In genomic region chr5:141486091-141486490, GRCh38 we compare ENCODE assay signal across 16 cellular contexts. TPM values are rescaled to one million over a fixed set of nuclear protein-coding genes. Genes with fewer than 3 reads are reported as not detected.
A peak's percentile ranks its signal among the peaks of the same experiment; 100 is the strongest.
DNase-seq lines count a peak whose midpoint lies in the region; ATAC-seq and TF ChIP-seq lines count a peak whose summit lies in the region.
"Had no signal": no experiment of that assay in that cellular context is flagged by ENCODE, and none has a peak within 500 bp of the region (broad histone marks: within the 10 kb centered on the region; RNA-seq: fewer than 3 reads in every experiment).

No MANE protein-coding gene starts in this region.

- H3K27me3 ChIP-seq in BLaER1 (no peaks in the 10 kb centered on the region), HUES6 (ENCODE audit: control insufficient read depth, insufficient read depth, low read length) (peaks cover 49% of the 10 kb centered on the region)

- peaks cover 44% of the 10 kb centered on the region for H3K36me3 ChIP-seq in BLaER1
- no peaks in the 10 kb centered on the region; the same call in 1 of the 2 replicates for H3K36me3 ChIP-seq in HUES6 (ENCODE audit: control insufficient read depth, insufficient read depth, low read length)

- DNase-seq in endothelial cell (ENCODE audit: low spot score) = no peak
- no peak for DNase-seq in nephron progenitor cell
- DNase-seq in ureter (ENCODE audit: low spot score) = no peak
- no peak for DNase-seq in stimulated activated naive CD4-positive, alpha-beta T cell treated with Interleukin-2 at 50 U/mL for 16 hours (lab: John Stamatoyannopoulos, UW)
- DNase-seq in NCI-H128 (lab: John Stamatoyannopoulos, UW; ENCODE audit: unreplicated experiment) = no peak
- DNase-seq: COR-L47, GOT3, Karpas-422, NCI-H1436, NCI-H2081 treated with DMSO at 0.1 percent for 48 hours, NCI-H524, SHP77 had no signal

- no peak overlapping the region for H3K27ac Mint-ChIP-seq in endothelial cell (ENCODE audit: unreplicated experiment)
- no peak overlapping the region for H3K27ac Mint-ChIP-seq in nephron progenitor cell
- H3K27ac Mint-ChIP-seq: CD14-positive monocyte had no signal

- H3K36me3 Mint-ChIP-seq in endothelial cell (ENCODE audit: low read depth, unreplicated experiment) (peaks cover 50% of the 10 kb centered on the region), nephron progenitor cell (ENCODE audit: low read depth) (peaks cover 74% of the 10 kb centered on the region)
- H3K36me3 Mint-ChIP-seq: CD14-positive monocyte had no signal

- peak overlapping the region; percentile 77 for H3K4me3 Mint-ChIP-seq in endothelial cell (ENCODE audit: unreplicated experiment)
- H3K4me3 Mint-ChIP-seq in nephron progenitor cell = peak overlapping the region; percentile 89

- peaks cover 17% of the 10 kb centered on the region for H3K27me3 Mint-ChIP-seq in endothelial cell (ENCODE audit: unreplicated experiment)
- peaks cover 6% of the 10 kb centered on the region for H3K27me3 Mint-ChIP-seq in nephron progenitor cell (ENCODE audit: low read depth, poor library complexity)

- peaks cover 11% of the 10 kb centered on the region; the same call in 1 of the 2 replicates for H4K20me1 ChIP-seq in BLaER1

- H3K9ac ChIP-seq in BLaER1 = no peak overlapping the region
- H3K9ac ChIP-seq in HUES6 (ENCODE audit: low read length) = no peak overlapping the region

- H3K9me3 ChIP-seq in BLaER1 (0 out of 2 replicates have a peak, but pooled peaks cover 8% of the 10 kb centered on the region), HUES6 (ENCODE audit: control insufficient read depth, insufficient read depth, low read depth, low read length) (no peaks in the 10 kb centered on the region)

- H3K27ac ChIP-seq in BLaER1 (no peak overlapping the region), HUES6 (ENCODE audit: low read depth, low read length) (no peak overlapping the region)

- H3K4me1 ChIP-seq in BLaER1 (peaks cover 86% of the 10 kb centered on the region), HUES6 (ENCODE audit: control insufficient read depth, insufficient read depth, low read length) (peaks cover 46% of the 10 kb centered on the region)

- H3K9me3 Mint-ChIP-seq in endothelial cell (ENCODE audit: unreplicated experiment) (no peaks in the 10 kb centered on the region), nephron progenitor cell (peaks cover 58% of the 10 kb centered on the region)

- H3K4me2 ChIP-seq in BLaER1 = peak overlapping the region; percentile 96

- ATAC-seq in HG03196 (IDR thresholded peaks at IDR 0.05; ENCODE audit: unreplicated experiment) = no peak

- peak overlapping the region; percentile 71 for H3K4me3 ChIP-seq in BLaER1
- H3K4me3 ChIP-seq in HUES6 (ENCODE audit: low read depth, low read length) = peak overlapping the region; percentile 74; the same call in 1 of the 2 replicates

- H3K4me1 Mint-ChIP-seq in endothelial cell (ENCODE audit: unreplicated experiment) (peaks cover 48% of the 10 kb centered on the region), nephron progenitor cell (peaks cover 64% of the 10 kb centered on the region)

- TF ChIP-seq CTCF in endothelial cell (IDR thresholded peaks at IDR 0.05; ENCODE audit: unreplicated experiment) (no peak), nephron progenitor cell (IDR thresholded peaks at IDR 0.05) (no peak)

RNA-seq across cellular contexts. Expression of gene PCDHGC4, which starts 1.3 kb away (rescaled TPM):
- total RNA-seq in endothelial cell (ENCODE audit: unreplicated experiment) (3.5 TPM), ureter (3.6 TPM)

RNA-seq across cellular contexts. Expression of gene PCDHGC5, which starts 2.8 kb away (rescaled TPM):
- total RNA-seq in endothelial cell (ENCODE audit: unreplicated experiment) (2.9 TPM), ureter (2.8 TPM)

RNA-seq across cellular contexts. Expression of gene PCDHGC3, which starts 10.3 kb away (rescaled TPM):
- 68.2 TPM for total RNA-seq in endothelial cell (ENCODE audit: unreplicated experiment)
- total RNA-seq in ureter = 52.6 TPM

RNA-seq across cellular contexts. Expression of gene PCDHGA12, which starts 55.8 kb away (rescaled TPM):
- 3.8 TPM for total RNA-seq in endothelial cell (ENCODE audit: unreplicated experiment)
- total RNA-seq in ureter = 5.0 TPM
